In genomic region chr4:22676058-22676457, GRCh38 we compare ENCODE assay signal across 20 cellular contexts. TPM values are rescaled to one million over a fixed set of nuclear protein-coding genes. Genes with fewer than 3 reads are reported as not detected.
DNase-seq lines count a peak whose midpoint lies in the region; ATAC-seq and TF ChIP-seq lines count a peak whose summit lies in the region.
"Had no signal": no experiment of that assay in that cellular context is flagged by ENCODE, and none has a peak within 500 bp of the region (broad histone marks: within the 10 kb centered on the region; RNA-seq: fewer than 3 reads in every experiment).

No MANE protein-coding gene starts in this region.

- POLR2A ChIA-PET in Caco-2 (lab: Charles Lee), result no interaction called here

- H3K9me3 Mint-ChIP-seq in activated naive CD8-positive, alpha-beta T cell (ENCODE audit: low read depth), result no peaks in the 10 kb centered on the region
- no peaks in the 10 kb centered on the region for H3K9me3 Mint-ChIP-seq in activated naive CD8-positive, alpha-beta T cell treated with anti-CD3 and anti-CD28 coated beads, Interleukin-2, amount 50 U/mL, for 24 hours
- H3K9me3 Mint-ChIP-seq in activated naive CD8-positive, alpha-beta T cell treated with anti-CD3 and anti-CD28 coated beads for 36 hours, result peaks cover 1% of the 10 kb centered on the region
- no peaks in the 10 kb centered on the region for H3K9me3 Mint-ChIP-seq in stimulated activated naive B cell treated with anti-CD40 and anti-IgM and Interleukin-4, amounts not matched to agents 10 μg/mL and 1 μg/mL and 100 μg/mL, for 72 hours
- no peaks in the 10 kb centered on the region for H3K9me3 Mint-ChIP-seq in Caco-2 (ENCODE audit: unreplicated experiment)

- H3K9me3 ChIP-seq in Caco-2, result no peaks in the 10 kb centered on the region

- H3K27ac Mint-ChIP-seq in activated naive CD8-positive, alpha-beta T cell, result peak overlapping the region; percentile 56
- H3K27ac Mint-ChIP-seq in activated naive CD8-positive, alpha-beta T cell treated with anti-CD3 and anti-CD28 coated beads, Interleukin-2, amount 50 U/mL, for 24 hours, result no peak overlapping the region
- peak overlapping the region; percentile 30 for H3K27ac Mint-ChIP-seq in activated naive CD8-positive, alpha-beta T cell treated with anti-CD3 and anti-CD28 coated beads for 36 hours
- no peak overlapping the region for H3K27ac Mint-ChIP-seq in stimulated activated naive B cell treated with anti-CD40 and anti-IgM and Interleukin-4, amounts not matched to agents 10 μg/mL and 1 μg/mL and 100 μg/mL, for 72 hours
- no peak overlapping the region for H3K27ac Mint-ChIP-seq in Caco-2 (ENCODE audit: unreplicated experiment)

- peaks cover 69% of the 10 kb centered on the region for H3K4me1 Mint-ChIP-seq in activated naive CD8-positive, alpha-beta T cell (ENCODE audit: low read depth)
- peaks cover 53% of the 10 kb centered on the region for H3K4me1 Mint-ChIP-seq in activated naive CD8-positive, alpha-beta T cell treated with anti-CD3 and anti-CD28 coated beads, Interleukin-2, amount 50 U/mL, for 24 hours
- peaks cover 53% of the 10 kb centered on the region for H3K4me1 Mint-ChIP-seq in activated naive CD8-positive, alpha-beta T cell treated with anti-CD3 and anti-CD28 coated beads for 36 hours
- H3K4me1 Mint-ChIP-seq in stimulated activated naive B cell treated with anti-CD40 and anti-IgM and Interleukin-4, amounts not matched to agents 10 μg/mL and 1 μg/mL and 100 μg/mL, for 72 hours, result peaks cover 24 to 39% of the 10 kb centered on the region in 2 donors
- H3K4me1 Mint-ChIP-seq in Caco-2 (ENCODE audit: low read depth, unreplicated experiment), result peaks cover 23% of the 10 kb centered on the region

- DNase-seq in activated naive CD8-positive, alpha-beta T cell treated with anti-CD3 and anti-CD28 coated beads, Interleukin-2, amount 50 U/mL, for 24 hours, result no peak
- DNase-seq in activated naive CD8-positive, alpha-beta T cell treated with anti-CD3 and anti-CD28 coated beads for 36 hours, result no peak
- DNase-seq in stimulated activated naive B cell treated with anti-CD40 and anti-IgM and Interleukin-4, amounts not matched to agents 10 μg/mL and 1 μg/mL and 100 μg/mL, for 72 hours, result no peak
- DNase-seq in Caco-2 (no peak), NCI-H2029 treated with DMSO at 0.1 percent for 48 hours (lab: John Stamatoyannopoulos, UW) (no peak), NCI-H187 treated with DMSO at 0.1 percent for 48 hours (lab: John Stamatoyannopoulos, UW) (no peak)
- DNase-seq: 8988T, AML-193, DND-41, H7, Karpas-422, MV-4-11, NCI-H1105 treated with DMSO at 0.1 percent for 48 hours, NCI-H510A, NCI-H748 treated with DMSO at 0.1 percent for 48 hours, PC-9, SHP77 treated with DMSO at 0.1 percent for 48 hours had no signal

- H3K4me1 ChIP-seq in Caco-2, result peaks cover 13% of the 10 kb centered on the region

- no peaks in the 10 kb centered on the region for H3K27me3 ChIP-seq in Caco-2 (replicated peaks; ENCODE audit: control insufficient read depth, insufficient read depth, low read length)

- H3K36me3 Mint-ChIP-seq in activated naive CD8-positive, alpha-beta T cell, result no peaks in the 10 kb centered on the region
- no peaks in the 10 kb centered on the region for H3K36me3 Mint-ChIP-seq in activated naive CD8-positive, alpha-beta T cell treated with anti-CD3 and anti-CD28 coated beads, Interleukin-2, amount 50 U/mL, for 24 hours (ENCODE audit: low read depth)
- no peaks in the 10 kb centered on the region for H3K36me3 Mint-ChIP-seq in activated naive CD8-positive, alpha-beta T cell treated with anti-CD3 and anti-CD28 coated beads for 36 hours
- no peaks in the 10 kb centered on the region for H3K36me3 Mint-ChIP-seq in stimulated activated naive B cell treated with anti-CD40 and anti-IgM and Interleukin-4, amounts not matched to agents 10 μg/mL and 1 μg/mL and 100 μg/mL, for 72 hours
- H3K36me3 Mint-ChIP-seq in Caco-2 (ENCODE audit: insufficient read depth, unreplicated experiment), result peaks cover 6% of the 10 kb centered on the region

- ATAC-seq in activated naive CD8-positive, alpha-beta T cell treated with anti-CD3 and anti-CD28 coated beads, Interleukin-2, amount 50 U/mL, for 24 hours, result no peak
- ATAC-seq in stimulated activated naive B cell treated with anti-CD40 and anti-IgM and Interleukin-4, amounts not matched to agents 10 μg/mL and 1 μg/mL and 100 μg/mL, for 72 hours (replicated peaks), result peak; percentile 49 to 87

- no peaks in the 10 kb centered on the region for H3K36me3 ChIP-seq in Caco-2 (ENCODE audit: control insufficient read depth, insufficient read depth, low read length)

- no peaks in the 10 kb centered on the region for H3K27me3 Mint-ChIP-seq in activated naive CD8-positive, alpha-beta T cell
- no peaks in the 10 kb centered on the region for H3K27me3 Mint-ChIP-seq in activated naive CD8-positive, alpha-beta T cell treated with anti-CD3 and anti-CD28 coated beads, Interleukin-2, amount 50 U/mL, for 24 hours
- no peaks in the 10 kb centered on the region for H3K27me3 Mint-ChIP-seq in activated naive CD8-positive, alpha-beta T cell treated with anti-CD3 and anti-CD28 coated beads for 36 hours
- no peaks in the 10 kb centered on the region for H3K27me3 Mint-ChIP-seq in stimulated activated naive B cell treated with anti-CD40 and anti-IgM and Interleukin-4, amounts not matched to agents 10 μg/mL and 1 μg/mL and 100 μg/mL, for 72 hours
- H3K27me3 Mint-ChIP-seq in Caco-2 (ENCODE audit: insufficient read depth, unreplicated experiment), result peaks cover 4% of the 10 kb centered on the region

- BruUV-seq in Caco-2 (replicated peaks; lab: Mats Ljungman, UMichigan), result no TSS peak

- CTCF ChIA-PET in Caco-2 (lab: Charles Lee), result no interaction called here

- no peak overlapping the region for H3K4me3 ChIP-seq in Caco-2 (ENCODE audit: low read depth, low read length)
- H3K4me3 ChIP-seq: PC-9, SK-N-MC had no signal

- TF ChIP-seq CTCF in Caco-2 (IDR thresholded peaks at IDR 0.05; ENCODE audit: insufficient read depth in 1 of 2, low read depth in 1 of 2, low read length in 1 of 2, severe bottlenecking in 1 of 2, unreplicated experiment in 1 of 2), result no peak

- H3K4me3 Mint-ChIP-seq in activated naive CD8-positive, alpha-beta T cell, result no peak overlapping the region
- H3K4me3 Mint-ChIP-seq in activated naive CD8-positive, alpha-beta T cell treated with anti-CD3 and anti-CD28 coated beads, Interleukin-2, amount 50 U/mL, for 24 hours, result no peak overlapping the region
- H3K4me3 Mint-ChIP-seq in activated naive CD8-positive, alpha-beta T cell treated with anti-CD3 and anti-CD28 coated beads for 36 hours, result no peak overlapping the region
- no peak overlapping the region for H3K4me3 Mint-ChIP-seq in stimulated activated naive B cell treated with anti-CD40 and anti-IgM and Interleukin-4, amounts not matched to agents 10 μg/mL and 1 μg/mL and 100 μg/mL, for 72 hours
- H3K4me3 Mint-ChIP-seq in Caco-2 (ENCODE audit: unreplicated experiment), result no peak overlapping the region

- intact Hi-C loops in Caco-2 (cut with micrococcal nuclease; ENCODE audit: unreplicated experiment), result no loop called here

RNA-seq across cellular contexts. Expression of gene GBA3, which starts 16.7 kb away (rescaled TPM):
- total RNA-seq in activated naive CD8-positive, alpha-beta T cell treated with anti-CD3 and anti-CD28 coated beads for 36 hours, result not detected
- total RNA-seq in Caco-2 (2022), result 0.25 and 0.37 TPM in 2 replicates
- total RNA-seq: H7, M059J, PC-9 had no signal

Comparison
In these comparisons a context has a peak if more than half of its experiments do, and no peak if none do; other contexts are left out.
1. H3K27ac Mint-ChIP-seq: peak in activated naive CD8-positive, alpha-beta T cell (single experiment) and activated naive CD8-positive, alpha-beta T cell treated with anti-CD3 and anti-CD28 coated beads for 36 hours (single experiment); none in activated naive CD8-positive, alpha-beta T cell treated with anti-CD3 and anti-CD28 coated beads, Interleukin-2, amount 50 U/mL, for 24 hours (single experiment), stimulated activated naive B cell treated with anti-CD40 and anti-IgM and Interleukin-4, amounts not matched to agents 10 μg/mL and 1 μg/mL and 100 μg/mL, for 72 hours (single experiment) and Caco-2 (single experiment).